Comparison of ENCODE assay signal across 9 cellular contexts in the genomic region with DNA sequence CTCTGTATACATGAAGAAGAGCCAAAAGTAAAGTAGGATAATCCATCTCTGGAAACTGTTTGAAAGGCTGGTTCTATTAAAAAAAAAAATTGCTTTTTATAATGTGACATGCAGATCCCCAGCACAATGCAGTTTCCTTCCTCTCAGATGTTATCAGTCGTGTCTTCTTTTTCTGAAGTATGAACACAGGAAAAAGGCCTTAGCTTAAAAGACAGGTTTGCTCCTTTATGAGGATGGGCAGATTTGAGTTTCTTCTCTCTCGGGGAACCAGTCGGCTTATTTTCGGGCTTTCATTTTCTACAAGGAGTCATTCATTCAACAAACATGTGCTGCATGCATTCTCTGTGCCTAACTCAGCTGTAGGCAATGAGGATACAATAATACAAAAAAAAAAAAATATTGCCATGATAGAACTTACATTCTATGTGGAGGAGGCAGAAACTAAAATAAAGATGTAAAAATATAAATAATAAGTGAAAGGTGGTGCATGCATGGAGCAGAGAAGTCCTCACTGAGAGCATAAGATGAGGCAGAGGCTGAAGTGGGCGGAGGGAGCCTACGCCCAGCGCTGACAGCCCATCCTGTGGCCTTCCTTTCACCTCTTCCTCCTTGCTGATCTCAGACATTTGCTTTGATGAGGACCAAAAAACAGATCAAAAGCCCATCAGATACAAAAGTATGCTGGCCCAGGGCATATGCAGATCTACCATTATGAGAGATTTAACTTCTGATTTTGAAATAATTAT. TPM values are rescaled to one million over a fixed set of nuclear protein-coding genes. Genes with fewer than 3 reads are reported as not detected.
DNase-seq lines count a peak whose midpoint lies in the region; ATAC-seq and TF ChIP-seq lines count a peak whose summit lies in the region.
"Had no signal": no experiment of that assay in that cellular context is flagged by ENCODE, and none has a peak within 500 bp of the region (broad histone marks: within the 10 kb centered on the region; RNA-seq: fewer than 3 reads in every experiment).

A gene (minus strand): TSS at position 513 of the 746 bp plus-strand sequence. CDS start 467 bp downstream, at position 46.

- ATAC-seq in GM18861 (IDR thresholded peaks at IDR 0.05; ENCODE audit: unreplicated experiment) (peak; percentile 45), GM21786 (IDR thresholded peaks at IDR 0.05; ENCODE audit: unreplicated experiment) (peak; percentile 40)
- peak; percentile 72 to 81 for ATAC-seq in naive thymus-derived CD8-positive, alpha-beta T cell

- H3K9me3 Mint-ChIP-seq in naive thymus-derived CD8-positive, alpha-beta T cell = peaks cover 0 to 8% (median 3%) of the 10 kb centered on the region in 9 donors

- no peaks in the 10 kb centered on the region for H3K27me3 Mint-ChIP-seq in naive thymus-derived CD8-positive, alpha-beta T cell

- POLR2A ChIA-PET in naive thymus-derived CD8-positive, alpha-beta T cell (lab: Charles Lee) = interaction anchor here (1.0 to 5.2 kb wide), 4 partner anchors 8 to 50 kb away, joined by 6 to 33 read pairs (median 16); no protein-coding TSS in a partner anchor
- POLR2A ChIA-PET in HEK293T (lab: Yijun Ruan, JAX) = interaction anchor here (0.6 kb wide), 1 partner anchor 9 kb away, joined by 3 read pairs; no protein-coding TSS in a partner anchor

- peak within 1 kb of the TSS in 3 of 10 donors; percentile 91 to 94 (median 93) for H3K27ac Mint-ChIP-seq in naive thymus-derived CD8-positive, alpha-beta T cell
- H3K27ac Mint-ChIP-seq: H9 had no signal

- H3K4me1 Mint-ChIP-seq in naive thymus-derived CD8-positive, alpha-beta T cell = peaks cover 0 to 55% (median 22%) of the 10 kb centered on the region in 4 donors

- CTCF ChIA-PET in HEK293T (lab: Yijun Ruan, JAX) = no interaction called here

- DNase-seq in RPMI8226 (peak; percentile 8), NCI-H146 (lab: John Stamatoyannopoulos, UW) (no peak), HEK293T (ENCODE audit: extremely low spot score) (no peak), NCI-H1092 treated with DMSO at 0.1 percent for 48 hours (lab: John Stamatoyannopoulos, UW) (no peak)
- DNase-seq in naive thymus-derived CD8-positive, alpha-beta T cell = peak in 4 of 10 donors; percentile 14 to 60 (median 52)
- no peak for DNase-seq in activated CD4-positive, alpha-beta T cell treated with anti-CD3 and anti-CD28 coated beads, Interleukin-2, amount 50 U/mL, for 1 hour
- DNase-seq: H9 had no signal

- H3K36me3 Mint-ChIP-seq in naive thymus-derived CD8-positive, alpha-beta T cell = peaks cover 6 to 29% (median 21%) of the 10 kb centered on the region in 3 donors

- H3K4me3 Mint-ChIP-seq in naive thymus-derived CD8-positive, alpha-beta T cell = peak within 1 kb of the TSS in 6 of 10 donors; percentile 78 to 90 (median 86)
- H3K4me3 Mint-ChIP-seq: H9 had no signal

TF ChIP-seq in HEK293T, 16 proteins besides CTCF, POLR2A, EP300 and RAD21:
- TF ChIP-seq LEF1 (IDR thresholded peaks at IDR 0.05; ENCODE audit: borderline replicate concordance) (no peak), TARDBP (IDR thresholded peaks at IDR 0.05) (no peak), SP1 (IDR thresholded peaks at IDR 0.05) (no peak), SUZ12 (IDR thresholded peaks at IDR 0.05) (no peak), CTBP1 (IDR thresholded peaks at IDR 0.05; ENCODE audit: borderline replicate concordance) (no peak), ARNT (IDR thresholded peaks at IDR 0.05) (no peak), BHLHE40 (IDR thresholded peaks at IDR 0.05; ENCODE audit: borderline replicate concordance) (no peak), FOXK2 (IDR thresholded peaks at IDR 0.05) (no peak), ELF4 (IDR thresholded peaks at IDR 0.05) (no peak), FOXA1 (IDR thresholded peaks at IDR 0.05) (no peak), HDGF (IDR thresholded peaks at IDR 0.05; ENCODE audit: borderline replicate concordance) (no peak)
- TF ChIP-seq, protein P1, sequence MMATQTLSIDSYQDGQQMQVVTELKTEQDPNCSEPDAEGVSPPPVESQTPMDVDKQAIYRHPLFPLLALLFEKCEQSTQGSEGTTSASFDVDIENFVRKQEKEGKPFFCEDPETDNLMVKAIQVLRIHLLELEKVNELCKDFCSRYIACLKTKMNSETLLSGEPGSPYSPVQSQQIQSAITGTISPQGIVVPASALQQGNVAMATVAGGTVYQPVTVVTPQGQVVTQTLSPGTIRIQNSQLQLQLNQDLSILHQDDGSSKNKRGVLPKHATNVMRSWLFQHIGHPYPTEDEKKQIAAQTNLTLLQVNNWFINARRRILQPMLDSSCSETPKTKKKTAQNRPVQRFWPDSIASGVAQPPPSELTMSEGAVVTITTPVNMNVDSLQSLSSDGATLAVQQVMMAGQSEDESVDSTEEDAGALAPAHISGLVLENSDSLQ (IDR thresholded peaks at IDR 0.05) = no peak

RNA-seq across cellular contexts. Expression of the gene that starts here (rescaled TPM):
- total RNA-seq in naive thymus-derived CD8-positive, alpha-beta T cell = 10 to 100 TPM; 24.6 to 26.1 TPM
- 10 to 100 TPM; 13.0 to 26.4 (median 15.6) TPM for polyA plus RNA-seq in naive thymus-derived CD8-positive, alpha-beta T cell
- total RNA-seq: H9 had no signal
